15 cellular contexts compared by ENCODE assay signal in genomic region chr14:101097109-101097793, GRCh38.
"Had no signal": no experiment of that assay in that cellular context is flagged by ENCODE, and none has a peak within 500 bp of the region (broad histone marks: within the 10 kb centered on the region; RNA-seq: fewer than 3 reads in every experiment).

No MANE protein-coding gene starts in this region.

- ATAC-seq: gastroesophageal sphincter; left lung; mucosa of descending colon; naive thymus-derived CD4-positive, alpha-beta T cell; pancreas; stimulated activated naive B cell treated with anti-CD40 and anti-IgM and Interleukin-4, amounts not matched to agents 10 μg/mL and 1 μg/mL and 100 μg/mL, for 72 hours had no signal

- H3K4me1 Mint-ChIP-seq: naive thymus-derived CD4-positive, alpha-beta T cell; stimulated activated naive B cell treated with anti-CD40 and anti-IgM and Interleukin-4, amounts not matched to agents 10 μg/mL and 1 μg/mL and 100 μg/mL, for 72 hours had no signal

- DNase-seq: activated CD4-positive, alpha-beta T cell treated with anti-CD3 and anti-CD28 coated beads, Interleukin-2, amount 50 U/mL, for 1 hour; activated effector memory CD4-positive, alpha-beta T cell treated with Interleukin-2 at 50 U/mL for 16 hours; activated naive CD4-positive, alpha-beta T cell treated with anti-CD3 and anti-CD28 coated beads, Interleukin-2, amount 50 U/mL, for 16 hours; activated T-cell treated with anti-CD3 and anti-CD28 coated beads, Interleukin-2, amount 50 U/mL, for 24 hours; left lung; mammary epithelial cell; mucosa of descending colon; pancreas; stimulated activated CD4-positive, alpha-beta T cell treated with anti-CD3 and anti-CD28 coated beads, Interleukin-2, amount 100 ng/mL, for 48 hours; stimulated activated naive B cell treated with anti-CD40 and anti-IgM and Interleukin-4, amounts not matched to agents 10 μg/mL and 1 μg/mL and 100 μg/mL, for 72 hours; uterus had no signal

- H3K27ac Mint-ChIP-seq: activated T-cell treated with anti-CD3 and anti-CD28 coated beads, Interleukin-2, amount 50 U/mL, for 24 hours; naive thymus-derived CD4-positive, alpha-beta T cell; stimulated activated naive B cell treated with anti-CD40 and anti-IgM and Interleukin-4, amounts not matched to agents 10 μg/mL and 1 μg/mL and 100 μg/mL, for 72 hours had no signal

- H3K36me3 Mint-ChIP-seq: naive thymus-derived CD4-positive, alpha-beta T cell had no signal

- H3K4me3 ChIP-seq: cardiac muscle cell, gastroesophageal sphincter, left lung, mucosa of descending colon, pancreas, tibial nerve, uterus had no signal

- H3K4me3 Mint-ChIP-seq: activated T-cell treated with anti-CD3 and anti-CD28 coated beads, Interleukin-2, amount 50 U/mL, for 24 hours; naive thymus-derived CD4-positive, alpha-beta T cell; stimulated activated naive B cell treated with anti-CD40 and anti-IgM and Interleukin-4, amounts not matched to agents 10 μg/mL and 1 μg/mL and 100 μg/mL, for 72 hours had no signal
